ENCODE assay signal across 14 cellular contexts in genomic region chr6:4610256-4610655, GRCh38.
DNase-seq lines count a peak whose midpoint lies in the region; ATAC-seq and TF ChIP-seq lines count a peak whose summit lies in the region.
"Had no signal": no experiment of that assay in that cellular context is flagged by ENCODE, and none has a peak within 500 bp of the region (broad histone marks: within the 10 kb centered on the region; RNA-seq: fewer than 3 reads in every experiment).

No MANE protein-coding gene starts in this region.

- ATAC-seq in HG03280 (IDR thresholded peaks at IDR 0.05; ENCODE audit: unreplicated experiment), result no peak

- H3K27ac Mint-ChIP-seq in neural crest cell (ENCODE audit: unreplicated experiment) (peak overlapping the region; percentile 68), type B pancreatic cell (no peak overlapping the region)

- H3K4me1 ChIP-seq in SJSA1 (replicated peaks), result peaks cover 51% of the 10 kb centered on the region
- H3K4me1 ChIP-seq: prostate gland had no signal

- H3K36me3 Mint-ChIP-seq in neural crest cell (ENCODE audit: low read depth) (peaks cover 2% of the 10 kb centered on the region), type B pancreatic cell (no peaks in the 10 kb centered on the region)

- H3K4me3 Mint-ChIP-seq in neural crest cell, result no peak overlapping the region
- no peak overlapping the region for H3K4me3 Mint-ChIP-seq in type B pancreatic cell

- H3K27me3 ChIP-seq in SJSA1 (replicated peaks), result no peaks in the 10 kb centered on the region
- H3K27me3 ChIP-seq: cardiac muscle cell had no signal

- DNase-seq in AG08395 (ENCODE audit: low spot score) (peak; percentile 87), SJSA1 (ENCODE audit: low read depth in 1 of 2, low spot score in 2 of 2) (peak; percentile 86 to 88), foreskin fibroblast (peak; percentile 32 to 52), neural crest cell (ENCODE audit: low read depth, low spot score) (no peak), type B pancreatic cell (ENCODE audit: extremely low spot score, unreplicated experiment) (no peak), NCI-H524 (lab: John Stamatoyannopoulos, UW) (no peak), OCI-M1 (lab: John Stamatoyannopoulos, UW) (no peak)
- DNase-seq: activated CD4-positive, alpha-beta T cell treated with anti-CD3 and anti-CD28 coated beads, Interleukin-2, amount 50 U/mL, for 4 hours; KG1; NCI-H446; SIG-M5 had no signal

- no peak overlapping the region for H3K4me3 ChIP-seq in SJSA1
- no peak overlapping the region for H3K4me3 ChIP-seq in foreskin fibroblast (ENCODE audit: low read depth in 1 of 2, low read length in 2 of 2)
- H3K4me3 ChIP-seq: cardiac muscle cell, prostate gland had no signal

- H3K4me1 Mint-ChIP-seq in neural crest cell, result peaks cover 27% of the 10 kb centered on the region
- H3K4me1 Mint-ChIP-seq in type B pancreatic cell (ENCODE audit: unreplicated experiment), result peaks cover 23% of the 10 kb centered on the region

- H3K9me3 Mint-ChIP-seq in neural crest cell, result peaks cover 2% of the 10 kb centered on the region
- H3K9me3 Mint-ChIP-seq in type B pancreatic cell, result peaks cover 5% of the 10 kb centered on the region

- H3K36me3 ChIP-seq in SJSA1, result no peaks in the 10 kb centered on the region
- H3K36me3 ChIP-seq: cardiac muscle cell, prostate gland had no signal

- no peaks in the 10 kb centered on the region for H3K27me3 Mint-ChIP-seq in neural crest cell (ENCODE audit: low read depth)
- peaks cover 4% of the 10 kb centered on the region for H3K27me3 Mint-ChIP-seq in type B pancreatic cell

- peak overlapping the region; percentile 74 for H3K27ac ChIP-seq in SJSA1
- H3K27ac ChIP-seq: cardiac muscle cell, prostate gland had no signal

- H3K9me3 ChIP-seq in SJSA1 (replicated peaks), result no peaks in the 10 kb centered on the region
- H3K9me3 ChIP-seq: prostate gland had no signal

- TF ChIP-seq CTCF in foreskin fibroblast (IDR thresholded peaks at IDR 0.05; ENCODE audit: low read depth, low read length), result no peak
- no peak for TF ChIP-seq CTCF in neural crest cell (conservative IDR thresholded peaks at IDR 0.05)
- TF ChIP-seq CTCF in type B pancreatic cell (conservative IDR thresholded peaks at IDR 0.05), result no peak

Comparison
In these comparisons a context has a peak if more than half of its experiments do, and no peak if none do; other contexts are left out.
1. DNase-seq: peak in AG08395 (single experiment), SJSA1 (2 of 2) and foreskin fibroblast (2 of 2); none in neural crest cell (single experiment), type B pancreatic cell (single experiment), NCI-H524 (0 of 2) and OCI-M1 (single experiment).